In the genomic region with DNA sequence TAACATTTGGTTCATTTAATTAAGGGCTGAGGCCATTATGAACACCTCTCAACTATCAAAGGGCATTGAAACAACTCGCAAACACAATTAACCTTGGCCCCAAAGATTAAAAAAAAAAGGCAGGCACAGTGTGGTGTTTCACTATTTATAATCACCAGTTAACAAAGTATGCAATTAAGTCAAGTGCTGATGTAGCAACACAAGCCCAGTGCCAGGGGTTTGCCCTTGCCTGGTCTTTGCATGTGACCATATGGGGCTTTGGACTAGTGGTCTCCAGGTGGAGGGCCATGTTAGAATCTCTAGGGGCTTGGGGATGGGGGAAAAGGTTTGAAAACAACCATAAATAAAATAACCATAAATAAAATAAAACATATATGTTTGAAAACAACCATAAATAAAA, we compare ENCODE assay signal across 15 cellular contexts.
"Had no signal": no experiment of that assay in that cellular context is flagged by ENCODE, and none has a peak within 500 bp of the region (broad histone marks: within the 10 kb centered on the region; RNA-seq: fewer than 3 reads in every experiment).

No MANE protein-coding gene starts in this region.

- H3K27ac ChIP-seq: brain microvascular endothelial cell, neutrophil, parathyroid adenoma, thyroid gland had no signal

- H3K9me3 ChIP-seq: neutrophil, thyroid gland had no signal

- H3K4me1 ChIP-seq: parathyroid adenoma, thyroid gland had no signal

- ATAC-seq: left lobe of liver; naive thymus-derived CD4-positive, alpha-beta T cell; stimulated activated effector memory CD8-positive, alpha-beta T cell treated with anti-CD3 and anti-CD28 coated beads, Interleukin-12 subunit alpha, Interleukin-12 subunit beta, amount 100 ng/mL, for 72 hours had no signal

- H3K4me3 ChIP-seq: thyroid gland had no signal

- DNase-seq: activated CD4-positive, alpha-beta T cell treated with anti-CD3 and anti-CD28 coated beads for 1 hour; activated CD4-positive, alpha-beta T cell treated with anti-CD3 and anti-CD28 coated beads, Interleukin-2, amount 50 U/mL, for 4 hours; activated naive CD4-positive, alpha-beta T cell treated with Interleukin-2 at 50 U/mL for 16 hours; activated T-cell treated with anti-CD3 and anti-CD28 coated beads for 4 hours; anterior cingulate cortex; brain microvascular endothelial cell; cerebellar nuclear complex; effector CD8-positive, alpha-beta T cell; foreskin melanocyte; naive thymus-derived CD4-positive, alpha-beta T cell; thyroid gland had no signal

- H3K36me3 ChIP-seq: brain microvascular endothelial cell, neutrophil, thyroid gland had no signal

- H3K27me3 ChIP-seq: brain microvascular endothelial cell, neutrophil, thyroid gland had no signal
